ENCODE assay signal across 1 cellular context in genomic region chr1:35192056-35192852, GRCh38.
TF ChIP-seq lines count a peak whose summit lies in the region.

No MANE protein-coding gene starts in this region.

TF ChIP-seq in HepG2, 621 proteins besides CTCF, POLR2A, EP300 and RAD21 (continued from another document):
- TF ChIP-seq ZNF503 (CRISPR knock-in tag; IDR thresholded peaks at IDR 0.05): no peak
- TF ChIP-seq NFYB (CRISPR knock-in tag; IDR thresholded peaks at IDR 0.05): no peak
- peak; percentile 2 for TF ChIP-seq TMF1 (CRISPR knock-in tag; IDR thresholded peaks at IDR 0.05; ENCODE audit: low read depth)
- peak; percentile 94 for TF ChIP-seq ZHX2 (IDR thresholded peaks at IDR 0.05; ENCODE audit: low read depth)
- no peak for TF ChIP-seq ZHX2 (CRISPR knock-in tag; IDR thresholded peaks at IDR 0.05; ENCODE audit: borderline replicate concordance)
- TF ChIP-seq ETV5 (CRISPR knock-in tag; IDR thresholded peaks at IDR 0.05; ENCODE audit: borderline replicate concordance): no peak
- no peak for TF ChIP-seq ZFP91 (CRISPR knock-in tag; IDR thresholded peaks at IDR 0.05; ENCODE audit: borderline replicate concordance)
- TF ChIP-seq HOXA3 (CRISPR knock-in tag; IDR thresholded peaks at IDR 0.05): peak; percentile 98
- no peak for TF ChIP-seq TAF15 (IDR thresholded peaks at IDR 0.05; ENCODE audit: low read depth, low read length, poor library complexity, severe bottlenecking)
- TF ChIP-seq RBM39 (IDR thresholded peaks at IDR 0.05; ENCODE audit: low read depth, low read length, poor library complexity, severe bottlenecking): peak; percentile 96
- no peak for TF ChIP-seq PCBP1 (IDR thresholded peaks at IDR 0.05; ENCODE audit: borderline replicate concordance, low read depth, low read length)
- TF ChIP-seq GATAD1 (CRISPR knock-in tag; IDR thresholded peaks at IDR 0.05): no peak
- TF ChIP-seq HES4 (CRISPR knock-in tag; IDR thresholded peaks at IDR 0.05; ENCODE audit: borderline replicate concordance): peak; percentile 71
- 0 out of 2 replicates have a peak, but pooled peaks have one; percentile 38 for TF ChIP-seq MAFG (CRISPR knock-in tag; IDR thresholded peaks at IDR 0.05)
- peak; percentile 60 for TF ChIP-seq ASH2L (IDR thresholded peaks at IDR 0.05; ENCODE audit: insufficient read length, low read depth, low read length)
- 0 out of 2 replicates have a peak, but pooled peaks have one; percentile 33 for TF ChIP-seq AKAP8 (CRISPR knock-in tag; IDR thresholded peaks at IDR 0.05)
- TF ChIP-seq ZKSCAN5 (CRISPR knock-in tag; IDR thresholded peaks at IDR 0.05): no peak
- 0 out of 2 replicates have a peak, but pooled peaks have one; percentile 54 for TF ChIP-seq GLI4 (CRISPR knock-in tag; IDR thresholded peaks at IDR 0.05; ENCODE audit: borderline replicate concordance)
- peak; percentile 88 for TF ChIP-seq RBFOX2 (IDR thresholded peaks at IDR 0.05; ENCODE audit: low read depth, low read length)
- TF ChIP-seq KDM2A (CRISPR knock-in tag; IDR thresholded peaks at IDR 0.05; ENCODE audit: borderline replicate concordance, low read depth): peak; percentile 67
- TF ChIP-seq POLR2G (IDR thresholded peaks at IDR 0.05; ENCODE audit: low read depth, low read length): 0 out of 2 replicates have a peak, but pooled peaks have one; percentile 31
- TF ChIP-seq NFE2L1 (CRISPR knock-in tag; IDR thresholded peaks at IDR 0.05; ENCODE audit: borderline replicate concordance): no peak
- TF ChIP-seq GABPA (IDR thresholded peaks at IDR 0.05; ENCODE audit: low read depth, low read length): 0 out of 2 replicates have a peak, but pooled peaks have one; percentile 27
- TF ChIP-seq GABPA (CRISPR knock-in tag; IDR thresholded peaks at IDR 0.05; ENCODE audit: low read depth): peak; percentile 25; the same call in 1 of the 2 replicates
- TF ChIP-seq IKZF4 (CRISPR knock-in tag; IDR thresholded peaks at IDR 0.05; ENCODE audit: borderline replicate concordance, low read depth, not compliant biosample characterization): peak; percentile 28
- 0 out of 2 replicates have a peak, but pooled peaks have one; percentile 75 for TF ChIP-seq ARHGAP35 (CRISPR knock-in tag; IDR thresholded peaks at IDR 0.05; ENCODE audit: borderline replicate concordance)
- TF ChIP-seq CREBL2 (CRISPR knock-in tag; IDR thresholded peaks at IDR 0.05; ENCODE audit: borderline replicate concordance): 0 out of 2 replicates have a peak, but pooled peaks have one; percentile 44
- no peak for TF ChIP-seq ZNF230 (CRISPR knock-in tag; IDR thresholded peaks at IDR 0.05)
- 0 out of 2 replicates have a peak, but pooled peaks have one; percentile 46 for TF ChIP-seq ZNF703 (CRISPR knock-in tag; IDR thresholded peaks at IDR 0.05; ENCODE audit: borderline replicate concordance)
- 0 out of 2 replicates have a peak, but pooled peaks have one; percentile 39 for TF ChIP-seq MAX (IDR thresholded peaks at IDR 0.05)
- TF ChIP-seq SOX5 (CRISPR knock-in tag; IDR thresholded peaks at IDR 0.05; ENCODE audit: borderline replicate concordance): no peak
- TF ChIP-seq NPAS2 (CRISPR knock-in tag; IDR thresholded peaks at IDR 0.05; ENCODE audit: borderline replicate concordance): 0 out of 2 replicates have a peak, but pooled peaks have one; percentile 49
- no peak for TF ChIP-seq SATB2 (CRISPR knock-in tag; IDR thresholded peaks at IDR 0.05)
- peak; percentile 98 for TF ChIP-seq MAZ (IDR thresholded peaks at IDR 0.05; ENCODE audit: borderline replicate concordance, low read depth, low read length)
- TF ChIP-seq MAZ (CRISPR knock-in tag; IDR thresholded peaks at IDR 0.05; ENCODE audit: low read depth): no peak
- TF ChIP-seq ZBTB3 (CRISPR knock-in tag; IDR thresholded peaks at IDR 0.05; ENCODE audit: borderline replicate concordance, low read depth): no peak
- TF ChIP-seq ZC3H13 (CRISPR knock-in tag; IDR thresholded peaks at IDR 0.05): peak; percentile 50
- peak; percentile 72 for TF ChIP-seq GABPB1 (CRISPR knock-in tag; IDR thresholded peaks at IDR 0.05)
- TF ChIP-seq ARNT2 (CRISPR knock-in tag; IDR thresholded peaks at IDR 0.05; ENCODE audit: low read depth): peak; percentile 26; the same call in 1 of the 2 replicates
- peak; percentile 67; the same call in 1 of the 2 replicates for TF ChIP-seq SAP130 (CRISPR knock-in tag; IDR thresholded peaks at IDR 0.05; ENCODE audit: low read depth)
- peak; percentile 58; the same call in 1 of the 2 replicates for TF ChIP-seq SIN3A (IDR thresholded peaks at IDR 0.05; ENCODE audit: borderline replicate concordance, low read depth, low read length)
- TF ChIP-seq ZNF709 (CRISPR knock-in tag; IDR thresholded peaks at IDR 0.05): peak; percentile 73; the same call in 1 of the 2 replicates
- TF ChIP-seq ZBTB44 (CRISPR knock-in tag; IDR thresholded peaks at IDR 0.05): no peak
- TF ChIP-seq POLR2AphosphoS5 (IDR thresholded peaks at IDR 0.05; ENCODE audit: low read depth, low read length): peak; percentile 9
- no peak for TF ChIP-seq NR3C1 (CRISPR knock-in tag; IDR thresholded peaks at IDR 0.05)
- peak; percentile 75 for TF ChIP-seq ZNF18 (CRISPR knock-in tag; IDR thresholded peaks at IDR 0.05; ENCODE audit: insufficient replicate concordance)
- TF ChIP-seq MTF2 (CRISPR knock-in tag; IDR thresholded peaks at IDR 0.05; ENCODE audit: borderline replicate concordance): no peak
- TF ChIP-seq NONO (IDR thresholded peaks at IDR 0.05): no peak
- 0 out of 2 replicates have a peak, but pooled peaks have one; percentile 11 for TF ChIP-seq NONO (CRISPR knock-in tag; conservative IDR thresholded peaks at IDR 0.05)
- peak; percentile 86; the same call in 1 of the 2 replicates for TF ChIP-seq ZNF790 (CRISPR knock-in tag; IDR thresholded peaks at IDR 0.05; ENCODE audit: borderline replicate concordance)
- TF ChIP-seq BORCS8-MEF2B (CRISPR knock-in tag; IDR thresholded peaks at IDR 0.05): peak; percentile 11; the same call in 1 of the 2 replicates
- TF ChIP-seq THAP11 (CRISPR knock-in tag; IDR thresholded peaks at IDR 0.05): peak; percentile 22; the same call in 1 of the 2 replicates
- TF ChIP-seq ZNF362 (CRISPR knock-in tag; IDR thresholded peaks at IDR 0.05; ENCODE audit: borderline replicate concordance): no peak
- 0 out of 2 replicates have a peak, but pooled peaks have one; percentile 6 for TF ChIP-seq SRY (CRISPR knock-in tag; IDR thresholded peaks at IDR 0.05)
- peak; percentile 26; the same call in 1 of the 2 replicates for TF ChIP-seq KDM5B (CRISPR knock-in tag; IDR thresholded peaks at IDR 0.05; ENCODE audit: borderline replicate concordance)
- no peak for TF ChIP-seq MAFK (conservative IDR thresholded peaks at IDR 0.05 in 1 of 2, IDR thresholded peaks at IDR 0.05 in 1 of 2; ENCODE audit: low read length in 2 of 2)
- peak; percentile 21; the same call in 1 of the 2 replicates for TF ChIP-seq ZNF547 (CRISPR knock-in tag; IDR thresholded peaks at IDR 0.05)
- peak; percentile 78; the same call in 1 of the 2 replicates for TF ChIP-seq ZNF446 (CRISPR knock-in tag; IDR thresholded peaks at IDR 0.05)
TF ChIP-seq in HepG2: peak in this region for 63.
